Comparison of ENCODE assay signal across 13 cellular contexts in genomic region chr7:49295136-49295535, GRCh38.
DNase-seq lines count a peak whose midpoint lies in the region; ATAC-seq and TF ChIP-seq lines count a peak whose summit lies in the region.
"Had no signal": no experiment of that assay in that cellular context is flagged by ENCODE, and none has a peak within 500 bp of the region (broad histone marks: within the 10 kb centered on the region; RNA-seq: fewer than 3 reads in every experiment).

No MANE protein-coding gene starts in this region.

- no peaks in the 10 kb centered on the region for H3K9me3 ChIP-seq in RWPE2 (ENCODE audit: severe bottlenecking)
- H3K9me3 ChIP-seq: gastrocnemius medialis, suprapubic skin had no signal

- TF ChIP-seq CTCF in KMS-11 (conservative IDR thresholded peaks at IDR 0.05; ENCODE audit: low read depth, low read length), result no peak
- TF ChIP-seq CTCF in RWPE2 (IDR thresholded peaks at IDR 0.05; ENCODE audit: poor library complexity, severe bottlenecking), result no peak

- no peaks in the 10 kb centered on the region for H3K79me2 ChIP-seq in KMS-11 (ENCODE audit: insufficient read depth, low read depth)
- H3K79me2 ChIP-seq: parathyroid adenoma had no signal

- ATAC-seq in RWPE2 (ENCODE audit: low read depth), result peak; percentile 63
- no peak for ATAC-seq in HG03354 (IDR thresholded peaks at IDR 0.05; ENCODE audit: poor library complexity, severe bottlenecking, unreplicated experiment)
- no peak for ATAC-seq in HG02798 (IDR thresholded peaks at IDR 0.05; ENCODE audit: poor library complexity, unreplicated experiment)
- ATAC-seq in GM18502 (IDR thresholded peaks at IDR 0.05; ENCODE audit: poor library complexity, unreplicated experiment), result no peak
- ATAC-seq: gastrocnemius medialis, HCT116 had no signal

- no peaks in the 10 kb centered on the region for H4K20me1 ChIP-seq in KMS-11 (ENCODE audit: insufficient read depth)

- peak; percentile 96 for DNase-seq in A172 (ENCODE audit: low spot score)
- DNase-seq in RWPE2 (ENCODE audit: low spot score), result no peak
- DNase-seq in inferior parietal cortex (ENCODE audit: extremely low spot score), result peak; percentile 38
- DNase-seq in NK-92 treated with Interleukin-12 subunit alpha and Interleukin-12 subunit beta, amount 100 ng/mL, for 24 hours (lab: John Stamatoyannopoulos, UW), result no peak
- DNase-seq: activated CD4-positive, alpha-beta T cell treated with anti-CD3 and anti-CD28 coated beads, Interleukin-2, amount 10 ng/mL, durations not matched to agents 24 days and 14 days; gastrocnemius medialis had no signal

- H3K4me3 ChIP-seq in KMS-11 (IDR thresholded peaks at IDR 0.05; ENCODE audit: insufficient read depth, low read depth, low read length) (no peak overlapping the region), RWPE2 (ENCODE audit: severe bottlenecking) (no peak overlapping the region)
- H3K4me3 ChIP-seq: gastrocnemius medialis, suprapubic skin had no signal

- peak overlapping the region; percentile 36 for H3K27ac ChIP-seq in KMS-11
- peak overlapping the region; percentile 82 for H3K27ac ChIP-seq in RWPE2 (ENCODE audit: poor library complexity, severe bottlenecking)
- H3K27ac ChIP-seq: gastrocnemius medialis, parathyroid adenoma, suprapubic skin had no signal

- H3K4me2 ChIP-seq in KMS-11, result peak overlapping the region; percentile 20; the same call in 1 of the 2 replicates

- H3K4me1 ChIP-seq in KMS-11 (ENCODE audit: low read depth, poor library complexity, severe bottlenecking) (peaks cover 15% of the 10 kb centered on the region), RWPE2 (ENCODE audit: insufficient read depth, poor library complexity, severe bottlenecking) (peaks cover 25% of the 10 kb centered on the region)
- H3K4me1 ChIP-seq: gastrocnemius medialis, parathyroid adenoma, suprapubic skin had no signal

- H3K27me3 ChIP-seq in KMS-11 (ENCODE audit: insufficient read depth, low read depth) (no peaks in the 10 kb centered on the region), RWPE2 (ENCODE audit: insufficient read depth, poor library complexity, severe bottlenecking) (no peaks in the 10 kb centered on the region)
- H3K27me3 ChIP-seq: gastrocnemius medialis, suprapubic skin had no signal

- H3K9ac ChIP-seq in KMS-11, result no peak overlapping the region
- H3K9ac ChIP-seq: parathyroid adenoma had no signal

- H3K36me3 ChIP-seq in KMS-11 (ENCODE audit: insufficient read depth), result no peaks in the 10 kb centered on the region
- H3K36me3 ChIP-seq in RWPE2 (ENCODE audit: low read depth), result no peaks in the 10 kb centered on the region
- H3K36me3 ChIP-seq: gastrocnemius medialis, suprapubic skin had no signal

- peak overlapping the region; percentile 28 for H2AFZ ChIP-seq in KMS-11 (ENCODE audit: low read depth)
- H2AFZ ChIP-seq: parathyroid adenoma had no signal

Comparison
In these comparisons a context has a peak if more than half of its experiments do, and no peak if none do; other contexts are left out.
1. DNase-seq: peak in A172 (single experiment) and inferior parietal cortex (single experiment); none in RWPE2 (single experiment) and NK-92 treated with Interleukin-12 subunit alpha and Interleukin-12 subunit beta, amount 100 ng/mL, for 24 hours (single experiment).